ENCODE assay signal across 10 cellular contexts in genomic region chr7:111113263-111114017, GRCh38. TPM values are rescaled to one million over a fixed set of nuclear protein-coding genes. Genes with fewer than 3 reads are reported as not detected.
DNase-seq lines count a peak whose midpoint lies in the region; ATAC-seq and TF ChIP-seq lines count a peak whose summit lies in the region.
"Had no signal": no experiment of that assay in that cellular context is flagged by ENCODE, and none has a peak within 500 bp of the region (broad histone marks: within the 10 kb centered on the region; RNA-seq: fewer than 3 reads in every experiment).

No MANE protein-coding gene starts in this region.

- no peak overlapping the region for H3K9ac ChIP-seq in neuronal stem cell (ENCODE audit: low read depth, low read length, poor library complexity)

- H3K36me3 ChIP-seq in adrenal gland (replicated peaks in 1 of 2) (no peaks in the 10 kb centered on the region), neuronal stem cell (replicated peaks in 1 of 2; ENCODE audit: control insufficient read depth in 2 of 2, insufficient read depth in 2 of 2, low read length in 2 of 2) (no peaks in the 10 kb centered on the region)

- H3K9me3 Mint-ChIP-seq in naive thymus-derived CD8-positive, alpha-beta T cell, result peaks cover 0 to 7% (median 0%) of the 10 kb centered on the region in 9 donors
- H3K9me3 Mint-ChIP-seq: nephron had no signal

- no peak for TF ChIP-seq CTCF in adrenal gland (IDR thresholded peaks at IDR 0.05)

- TF ChIP-seq POLR2A in adrenal gland (IDR thresholded peaks at IDR 0.05), result no peak

- H3K4me3 ChIP-seq in adrenal gland, result no peak overlapping the region
- H3K4me3 ChIP-seq in neuronal stem cell (ENCODE audit: low read length in 2 of 2), result no peak overlapping the region

- peak overlapping the region in 8 of 10 donors; percentile 9 to 87 (median 38) for H3K27ac Mint-ChIP-seq in naive thymus-derived CD8-positive, alpha-beta T cell

- H3K4me1 ChIP-seq in adrenal gland (replicated peaks in 1 of 2) (peaks cover 20 to 29% of the 10 kb centered on the region in 2 donors), neuronal stem cell (ENCODE audit: control insufficient read depth in 2 of 2, insufficient read depth in 1 of 2, low read depth in 1 of 2, low read length in 2 of 2) (peaks cover 0 to 8% of the 10 kb centered on the region in 2 donors)

- H3K27me3 Mint-ChIP-seq in naive thymus-derived CD8-positive, alpha-beta T cell, result no peaks in the 10 kb centered on the region

- no peak overlapping the region for H3K4me2 ChIP-seq in neuronal stem cell (ENCODE audit: insufficient read depth, low read length, poor library complexity, severe bottlenecking)

- H2BK120ac ChIP-seq in neuronal stem cell (ENCODE audit: low read depth, low read length), result no peak overlapping the region

- H3K36me3 Mint-ChIP-seq in naive thymus-derived CD8-positive, alpha-beta T cell, result peaks cover 15 to 94% (median 73%) of the 10 kb centered on the region in 3 donors

- H2BK15ac ChIP-seq in neuronal stem cell (ENCODE audit: low read length), result no peak overlapping the region

- no peak overlapping the region for H3K23ac ChIP-seq in neuronal stem cell (ENCODE audit: low read depth, low read length, poor library complexity)

- no peak overlapping the region for H2AK5ac ChIP-seq in neuronal stem cell (ENCODE audit: low read depth, low read length)

- H4K8ac ChIP-seq in neuronal stem cell (ENCODE audit: low read depth, low read length), result no peak overlapping the region

- ATAC-seq in GM18511 (IDR thresholded peaks at IDR 0.05; ENCODE audit: unreplicated experiment) (peak; percentile 63), HG02852 (IDR thresholded peaks at IDR 0.05; ENCODE audit: unreplicated experiment) (peak; percentile 80)
- ATAC-seq in naive thymus-derived CD8-positive, alpha-beta T cell, result peak; percentile 56 to 67

- H3K14ac ChIP-seq in neuronal stem cell (ENCODE audit: low read length), result no peak overlapping the region

- 24 to 45% (median 32%) methylated on average over 1 of the region's 1 CpG for WGBS in adrenal gland, 4 donors
- WGBS in neuronal stem cell (ENCODE audit: extremely low coverage in 2 of 2, insufficient read length in 2 of 2, insufficient replicate concordance in 1 of 2), 2 donors, result no CpG with 5 or more reads among the region's 1 CpG

- H3K27ac ChIP-seq in adrenal gland (peak overlapping the region in 3 of 5 donors; percentile 11 to 62 (median 57)), neuronal stem cell (replicated peaks; ENCODE audit: low read length) (no peak overlapping the region)

- POLR2A ChIA-PET in naive thymus-derived CD8-positive, alpha-beta T cell (lab: Charles Lee), result no interaction called here

- H3K27me3 ChIP-seq in adrenal gland (no peaks in the 10 kb centered on the region), neuronal stem cell (ENCODE audit: control insufficient read depth in 3 of 3, insufficient read depth in 3 of 3, low read depth in 1 of 3, low read length in 3 of 3) (no peaks in the 10 kb centered on the region)

- H3K4me1 Mint-ChIP-seq in naive thymus-derived CD8-positive, alpha-beta T cell, result peaks cover 13 to 46% (median 32%) of the 10 kb centered on the region in 4 donors

- intact Hi-C loops in adrenal gland (cut with DNase I), result loop anchor here in 1 of 2 donors (10.0 kb wide), 1 partner anchor 111 kb away; no protein-coding TSS in a partner anchor

- no peaks in the 10 kb centered on the region for H3K79me1 ChIP-seq in neuronal stem cell (ENCODE audit: low read depth, low read length)

- no peak overlapping the region for H2BK12ac ChIP-seq in neuronal stem cell (ENCODE audit: low read length)

- no peak overlapping the region for H3K18ac ChIP-seq in neuronal stem cell (ENCODE audit: low read length)

- H3K4me3 Mint-ChIP-seq in naive thymus-derived CD8-positive, alpha-beta T cell, result peak overlapping the region in 1 of 10 donors; percentile 27
- H3K4me3 Mint-ChIP-seq: nephron had no signal

- no peak overlapping the region for H3K4ac ChIP-seq in neuronal stem cell (ENCODE audit: low read length)

- DNase-seq in adrenal gland (no peak), HuH-7.5 (ENCODE audit: low spot score) (no peak), KG1 (lab: John Stamatoyannopoulos, UW) (no peak), neuronal stem cell (ENCODE audit: low spot score) (no peak), iPS-NIHi7 (ENCODE audit: extremely low spot score) (no peak)
- no peak for DNase-seq in naive thymus-derived CD8-positive, alpha-beta T cell
- DNase-seq: NCI-H510A treated with DMSO at 0.1 percent for 48 hours had no signal

- H3K9me3 ChIP-seq in adrenal gland (replicated peaks in 1 of 3) (no peaks in the 10 kb centered on the region), neuronal stem cell (replicated peaks in 1 of 2; ENCODE audit: control insufficient read depth in 2 of 2, insufficient read depth in 1 of 2, low read depth in 1 of 2, low read length in 2 of 2) (no peaks in the 10 kb centered on the region)

- no peak overlapping the region for H2AFZ ChIP-seq in neuronal stem cell (ENCODE audit: low read length)

- no peak overlapping the region for H2BK5ac ChIP-seq in neuronal stem cell (ENCODE audit: low read length)

- no peak overlapping the region for H4K91ac ChIP-seq in neuronal stem cell (ENCODE audit: low read depth, low read length, poor library complexity)

RNA-seq across cellular contexts. Expression of gene LRRN3, which starts 22.5 kb away (rescaled TPM):
- total RNA-seq in adrenal gland, result 10 to 100 TPM; 10.7 to 83.0 (median 55.2) TPM
- polyA plus RNA-seq in adrenal gland, result 10 to 100 TPM; 21.1 to 59.6 (median 21.2) TPM
- total RNA-seq in naive thymus-derived CD8-positive, alpha-beta T cell, result 100 to 1,000 TPM; 332 to 337 TPM
- 100 to 1,000 TPM; 127 to 241 (median 223) TPM for polyA plus RNA-seq in naive thymus-derived CD8-positive, alpha-beta T cell
- polyA plus RNA-seq in neuronal stem cell (2013, experiment 1 of 2), result 2.2 TPM
- polyA plus RNA-seq in neuronal stem cell (2013, experiment 2 of 2), result 2.0 TPM
